Comparison of ENCODE assay signal across 20 cellular contexts in the genomic region with DNA sequence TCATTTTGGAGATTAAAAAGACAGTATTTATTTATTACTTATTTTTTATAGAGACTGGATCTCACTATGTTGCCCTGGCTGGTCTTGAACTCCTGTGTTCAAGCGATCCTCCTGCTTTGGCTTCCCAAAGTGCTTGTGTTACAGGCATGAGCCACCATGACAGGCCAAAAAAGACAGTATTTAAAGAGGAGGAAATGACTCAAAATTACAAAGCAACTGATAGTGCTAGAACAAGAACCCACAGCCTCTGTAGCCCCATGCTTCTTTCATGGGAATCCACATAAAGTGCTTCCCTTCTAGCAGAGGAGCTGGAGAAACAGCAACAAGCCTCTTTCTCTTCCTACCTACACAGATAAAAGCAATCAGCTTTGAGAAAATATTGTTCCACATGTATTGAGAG.
"Had no signal": no experiment of that assay in that cellular context is flagged by ENCODE, and none has a peak within 500 bp of the region (broad histone marks: within the 10 kb centered on the region; RNA-seq: fewer than 3 reads in every experiment).

No MANE protein-coding gene starts in this region.

- ATAC-seq: gastrocnemius medialis, heart right ventricle, left cardiac atrium, left lung, left ventricle myocardium superior, lower lobe of right lung, mucosa of descending colon had no signal

- H3K4me1 Mint-ChIP-seq: mesothelial cell of epicardium, naive B cell had no signal

- H3K36me3 Mint-ChIP-seq: mesothelial cell of epicardium, naive B cell had no signal

- H3K4me3 Mint-ChIP-seq: mesothelial cell of epicardium, naive B cell had no signal

- DNase-seq: dermis blood vessel endothelial cell; dorsolateral prefrontal cortex; effector CD4-positive, alpha-beta T cell; effector memory CD4-positive, alpha-beta T cell; esophagus squamous epithelium; foreskin fibroblast; foreskin melanocyte; gastrocnemius medialis; glutamatergic neuron; head of caudate nucleus; heart right ventricle; hippocampal formation; left cardiac atrium; left lung; left ventricle myocardium superior; lower lobe of right lung; mesenchymal stem cell; mucosa of descending colon; naive B cell had no signal

- H3K27ac Mint-ChIP-seq: mesothelial cell of epicardium, naive B cell had no signal
